6 cellular contexts compared by ENCODE assay signal in the genomic region with DNA sequence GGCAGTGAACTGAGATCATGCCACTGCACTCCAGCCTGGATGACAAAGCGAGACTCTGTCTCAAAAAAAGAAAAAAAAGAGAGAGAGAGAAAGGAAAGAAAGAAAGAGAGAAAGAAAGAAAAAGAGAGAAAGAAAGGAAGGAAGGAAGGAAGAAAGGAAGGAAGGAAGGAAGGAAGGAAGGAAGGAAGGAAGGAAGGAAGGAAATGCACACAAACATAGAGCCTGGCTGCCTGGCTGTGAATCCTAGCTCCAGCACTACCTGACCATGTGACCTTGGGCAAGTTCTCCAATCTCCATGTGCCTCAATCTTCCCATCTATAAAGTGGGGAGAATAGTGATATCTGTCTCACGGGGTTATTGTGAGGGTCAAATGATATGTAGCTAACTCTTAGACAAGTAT. TPM values are rescaled to one million over a fixed set of nuclear protein-coding genes. Genes with fewer than 3 reads are reported as not detected.
"Had no signal": no experiment of that assay in that cellular context is flagged by ENCODE, and none has a peak within 500 bp of the region (broad histone marks: within the 10 kb centered on the region; RNA-seq: fewer than 3 reads in every experiment).

No MANE protein-coding gene starts in this region.

RNA-seq across cellular contexts. Expression of a gene that starts 34.0 kb away (rescaled TPM):
- total RNA-seq: Right ventricle myocardium superior, RPMI7951, SJCRH30, SJSA1, SK-MEL-5, T-cell had no signal
